In the genomic region with DNA sequence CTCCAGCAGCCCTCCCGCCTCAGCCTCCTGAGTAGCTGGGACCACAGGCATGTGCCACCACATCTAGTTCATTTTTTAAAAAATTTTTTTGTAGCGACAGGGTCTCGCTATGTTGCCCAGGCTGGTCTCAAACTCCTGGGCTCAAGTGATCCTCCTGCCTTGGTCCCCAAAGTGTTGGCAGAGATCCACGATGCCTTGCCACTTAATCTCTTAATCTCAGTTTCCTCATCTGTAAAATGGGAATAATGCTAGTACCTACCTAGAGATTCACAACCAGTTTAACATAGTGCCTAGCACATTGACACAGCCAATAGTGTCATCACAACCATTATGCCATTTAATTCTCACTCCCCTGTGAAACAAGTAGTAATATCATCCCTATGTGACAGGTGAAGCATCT, we compare ENCODE assay signal across 19 cellular contexts. TPM values are rescaled to one million over a fixed set of nuclear protein-coding genes. Genes with fewer than 3 reads are reported as not detected.
A peak's percentile ranks its signal among the peaks of the same experiment; 100 is the strongest.
DNase-seq lines count a peak whose midpoint lies in the region; ATAC-seq and TF ChIP-seq lines count a peak whose summit lies in the region.
"Had no signal": no experiment of that assay in that cellular context is flagged by ENCODE, and none has a peak within 500 bp of the region (broad histone marks: within the 10 kb centered on the region; RNA-seq: fewer than 3 reads in every experiment).

No MANE protein-coding gene starts in this region.

- H3K14ac ChIP-seq in IMR-90 (replicated peaks; ENCODE audit: low read depth, low read length): no peak overlapping the region

- no peak for TF ChIP-seq CTCF in IMR-90 (conservative IDR thresholded peaks at IDR 0.05; ENCODE audit: low read depth, low read length)
- no peak for TF ChIP-seq CTCF in body of pancreas (IDR thresholded peaks at IDR 0.05)
- TF ChIP-seq CTCF in esophagus squamous epithelium (IDR thresholded peaks at IDR 0.05): no peak
- TF ChIP-seq CTCF in GM10248 (IDR thresholded peaks at IDR 0.05; ENCODE audit: control extremely low read depth, extremely low read depth, low read depth, missing control alignments): no peak

- H3K27me3 ChIP-seq in IMR-90 (ENCODE audit: control insufficient read depth, insufficient read depth, low read length): no peaks in the 10 kb centered on the region
- no peaks in the 10 kb centered on the region for H3K27me3 ChIP-seq in body of pancreas
- H3K27me3 ChIP-seq in esophagus squamous epithelium: no peaks in the 10 kb centered on the region

- H3K9ac ChIP-seq in IMR-90 (ENCODE audit: low read depth, low read length): no peak overlapping the region

- no peaks in the 10 kb centered on the region for H3K9me3 ChIP-seq in IMR-90 (ENCODE audit: control insufficient read depth, insufficient read depth, low read length)
- H3K9me3 ChIP-seq in body of pancreas: no peaks in the 10 kb centered on the region
- H3K9me3 ChIP-seq in esophagus squamous epithelium: no peaks in the 10 kb centered on the region
- H3K9me3 ChIP-seq: Caco-2 had no signal

- TF ChIP-seq POLR2A in IMR-90 (IDR thresholded peaks at IDR 0.05; ENCODE audit: low read depth, low read length) (no peak), body of pancreas (IDR thresholded peaks at IDR 0.05) (no peak), esophagus squamous epithelium (IDR thresholded peaks at IDR 0.05) (no peak)

- H2BK120ac ChIP-seq in IMR-90 (ENCODE audit: low read depth, low read length): no peak overlapping the region

- H3K4me3 ChIP-seq in IMR-90 (ENCODE audit: insufficient read depth, low read depth, low read length): no peak overlapping the region
- no peak overlapping the region for H3K4me3 ChIP-seq in body of pancreas
- H3K4me3 ChIP-seq in esophagus squamous epithelium: no peak overlapping the region
- H3K4me3 ChIP-seq: GM12878 had no signal

- H4K91ac ChIP-seq in IMR-90 (ENCODE audit: insufficient read depth, low read depth, low read length): no peak overlapping the region

- TF ChIP-seq RAD21 in IMR-90 (IDR thresholded peaks at IDR 0.05; ENCODE audit: low read length): no peak

- H2AK5ac ChIP-seq in IMR-90 (ENCODE audit: low read depth, low read length): 0 out of 2 replicates have a peak overlapping the region, but pooled peaks have one; percentile 4

- in situ Hi-C loops in IMR-90 (cut with MboI; ENCODE audit: low sequenced_read_pairs): no loop called here

- H2BK20ac ChIP-seq in IMR-90 (ENCODE audit: low read depth, low read length): peak overlapping the region; percentile 14; the same call in 1 of the 2 replicates

- H3K18ac ChIP-seq in IMR-90 (ENCODE audit: low read depth, low read length): no peak overlapping the region

- WGBS in IMR-90 (ENCODE audit: extremely low coverage in 2 of 2, insufficient read length in 1 of 2), 2 experiments: 100% methylated on average over 2 of the region's 4 CpGs; no CpG with 5 or more reads in 1 of the 2 experiments
- WGBS in body of pancreas, 2 donors: 82 to 84% methylated on average over 4 of the region's 4 CpGs
- WGBS in esophagus squamous epithelium, 2 donors: 86 to 87% methylated on average over 4 of the region's 4 CpGs

- DNase-seq in IMR-90: no peak
- peak in 1 of 4 donors; percentile 49 for DNase-seq in body of pancreas
- no peak for DNase-seq in esophagus squamous epithelium (lab: John Stamatoyannopoulos, UW)
- no peak for DNase-seq in GM10248 (ENCODE audit: extremely low spot score)
- DNase-seq: Caco-2; CD4-positive, CD25-positive, alpha-beta regulatory T cell; CD8-positive, alpha-beta T cell; DMS153; DND-41; GOT3; H7; HCEC 1CT had no signal

- H4K5ac ChIP-seq in IMR-90 (ENCODE audit: low read depth, low read length): no peak overlapping the region

- intact Hi-C loops in IMR-90 (cut with micrococcal nuclease) (no loop called here), body of pancreas (cut with DNase I) (no loop called here), esophagus squamous epithelium (cut with DNase I) (no loop called here)

- H4K8ac ChIP-seq in IMR-90 (ENCODE audit: low read depth in 2 of 2, low read length in 2 of 2): no peak overlapping the region

- H3K4me1 ChIP-seq in IMR-90 (ENCODE audit: control insufficient read depth, insufficient read depth, low read length) (peaks cover 7% of the 10 kb centered on the region), body of pancreas (peaks cover 60% of the 10 kb centered on the region), esophagus squamous epithelium (peaks cover 0 to 44% (median 11%) of the 10 kb centered on the region in 3 donors)

- no peak overlapping the region for H3K23ac ChIP-seq in IMR-90 (ENCODE audit: low read depth, low read length)

- no peak overlapping the region for H3K27ac ChIP-seq in IMR-90 (ENCODE audit: insufficient read depth, low read length)
- H3K27ac ChIP-seq in body of pancreas: peak overlapping the region; percentile 35 to 89 (median 81)
- H3K27ac ChIP-seq in esophagus squamous epithelium: peak overlapping the region in 3 of 4 donors; percentile 29 to 77 (median 51)
- H3K27ac ChIP-seq: C4-2B had no signal

- no peak overlapping the region for H2BK5ac ChIP-seq in IMR-90 (ENCODE audit: low read depth, low read length, poor library complexity, severe bottlenecking)

- dilution Hi-C loops in IMR-90 (cut with HindIII; ENCODE audit: low sequenced_read_pairs, unreplicated experiment): no loop called here

- CTCF ChIA-PET in IMR-90 (lab: Yijun Ruan, JAX) (no interaction called here), GM10248 (lab: Yijun Ruan, JAX) (interaction anchor here (2.3 kb wide), 1 partner anchor 14 kb away, joined by 10 read pairs; no protein-coding TSS in a partner anchor)

- ATAC-seq in IMR-90 (ENCODE audit: low read depth) (no peak), body of pancreas (no peak), GM19351 (IDR thresholded peaks at IDR 0.05; ENCODE audit: unreplicated experiment) (no peak), GM18519 (IDR thresholded peaks at IDR 0.05; ENCODE audit: low FRiP score, unreplicated experiment) (no peak)
- ATAC-seq: CD8-positive, alpha-beta T cell; GM12878 had no signal

- H2BK15ac ChIP-seq in IMR-90 (ENCODE audit: low read depth, low read length): no peak overlapping the region

- no peaks in the 10 kb centered on the region for H4K20me1 ChIP-seq in IMR-90 (ENCODE audit: insufficient read depth, low read length)

- peaks cover 14% of the 10 kb centered on the region for H3K9me1 ChIP-seq in IMR-90 (ENCODE audit: insufficient read depth, low read length)

- H3K56ac ChIP-seq in IMR-90 (ENCODE audit: extremely low read depth, insufficient read depth, low read length): no peak overlapping the region

- no TSS peak for BruUV-seq in IMR-90 (replicated peaks; lab: Mats Ljungman, UMichigan)

- no peak overlapping the region for H2AK9ac ChIP-seq in IMR-90 (replicated peaks; ENCODE audit: low read depth, low read length, poor library complexity)

- no peak overlapping the region for H3K4ac ChIP-seq in IMR-90 (ENCODE audit: low read depth, low read length)

- H3K79me1 ChIP-seq in IMR-90 (ENCODE audit: low read depth in 1 of 2, low read length in 2 of 2): 0 out of 4 replicates have a peak, but pooled peaks cover 0 to 4% of the 10 kb centered on the region in 2 experiments

- H3K4me2 ChIP-seq in IMR-90 (ENCODE audit: low read depth, low read length): no peak overlapping the region

- H2AFZ ChIP-seq in IMR-90 (replicated peaks; ENCODE audit: low read length, poor library complexity): no peak overlapping the region

- H3K36me3 ChIP-seq in IMR-90 (ENCODE audit: control insufficient read depth, insufficient read depth, low read length) (no peaks in the 10 kb centered on the region), body of pancreas (replicated peaks in 1 of 2; ENCODE audit: insufficient read depth in 1 of 2, low read depth in 2 of 2) (no peaks in the 10 kb centered on the region), esophagus squamous epithelium (no peaks in the 10 kb centered on the region)

- POLR2A ChIA-PET in IMR-90 (lab: Charles Lee; ENCODE audit: unreplicated experiment): no interaction called here
- POLR2A ChIA-PET in GM10248 (lab: Yijun Ruan, JAX): interaction anchor here (0.6 kb wide), 1 partner anchor 112 kb away, joined by 3 read pairs; no protein-coding TSS in a partner anchor

TF ChIP-seq in IMR-90, 13 proteins besides CTCF, POLR2A, EP300 and RAD21 (continues in another document):
- TF ChIP-seq MAFK (IDR thresholded peaks at IDR 0.05; ENCODE audit: low read depth, low read length) (no peak), CHD1 (IDR thresholded peaks at IDR 0.05; ENCODE audit: low read depth, low read length) (no peak), RCOR1 (IDR thresholded peaks at IDR 0.05; ENCODE audit: insufficient replicate concordance, low read length) (no peak), CEBPB (IDR thresholded peaks at IDR 0.05; ENCODE audit: low read depth, low read length) (no peak), MXI1 (IDR thresholded peaks at IDR 0.05; ENCODE audit: borderline replicate concordance, low read depth, low read length) (no peak), NFE2L2 (IDR thresholded peaks at IDR 0.05; ENCODE audit: low read depth, low read length) (no peak)
- TF ChIP-seq, protein P1, sequence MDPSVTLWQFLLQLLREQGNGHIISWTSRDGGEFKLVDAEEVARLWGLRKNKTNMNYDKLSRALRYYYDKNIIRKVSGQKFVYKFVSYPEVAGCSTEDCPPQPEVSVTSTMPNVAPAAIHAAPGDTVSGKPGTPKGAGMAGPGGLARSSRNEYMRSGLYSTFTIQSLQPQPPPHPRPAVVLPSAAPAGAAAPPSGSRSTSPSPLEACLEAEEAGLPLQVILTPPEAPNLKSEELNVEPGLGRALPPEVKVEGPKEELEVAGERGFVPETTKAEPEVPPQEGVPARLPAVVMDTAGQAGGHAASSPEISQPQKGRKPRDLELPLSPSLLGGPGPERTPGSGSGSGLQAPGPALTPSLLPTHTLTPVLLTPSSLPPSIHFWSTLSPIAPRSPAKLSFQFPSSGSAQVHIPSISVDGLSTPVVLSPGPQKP (IDR thresholded peaks at IDR 0.05; ENCODE audit: borderline replicate concordance, low read depth, low read length): no peak

RNA-seq across cellular contexts. Expression of gene CPA4, which starts 4.8 kb away (rescaled TPM):
- total RNA-seq in IMR-90 (2012; rRNA removed) (365 and 382 TPM in 2 replicates), body of pancreas (10 to 100 TPM in 1 of 2 donors, 1 to 10 TPM in 1; 9.6 to 10.2 TPM), esophagus squamous epithelium (10 to 100 TPM in 2 of 4 donors, 1 to 10 TPM in 2; 5.3 to 12.3 (median 9.6) TPM)
- polyA plus RNA-seq in IMR-90 (2012; rRNA removed): 287 and 316 TPM in 2 replicates
- 231 and 233 TPM in 2 replicates for polyA plus RNA-seq in IMR-90 (2012; cell fraction: cytosol; rRNA removed)
- polyA plus RNA-seq in IMR-90 (2012; cell fraction: nucleus; rRNA removed; ENCODE audit: low replicate concordance): 693 and 899 TPM in 2 replicates
- total RNA-seq: A673; CD4-positive, CD25-positive, alpha-beta regulatory T cell; CD8-positive, alpha-beta T cell; H7 had no signal
- polyA plus RNA-seq: CD4-positive, CD25-positive, alpha-beta regulatory T cell had no signal

RNA-seq across cellular contexts. Expression of gene CPA2, which starts 21.5 kb away (rescaled TPM):
- total RNA-seq in IMR-90 (2012; rRNA removed) (not detected in 2 replicates), body of pancreas (1,000 to 10,000 TPM; 4,161 to 4,381 TPM), esophagus squamous epithelium (not detected)
- 0.05 TPM in 1 of 2 replicates, not detected in the other for polyA plus RNA-seq in IMR-90 (2012; rRNA removed)
- 0.14 TPM in 1 of 2 replicates, not detected in the other for polyA plus RNA-seq in IMR-90 (2012; cell fraction: cytosol; rRNA removed)
- polyA plus RNA-seq in IMR-90 (2012; cell fraction: nucleus; rRNA removed; ENCODE audit: low replicate concordance): not detected in 2 replicates
- total RNA-seq: A172; CD4-positive, CD25-positive, alpha-beta regulatory T cell; CD8-positive, alpha-beta T cell; H7 had no signal
- polyA plus RNA-seq: BJ; CD4-positive, CD25-positive, alpha-beta regulatory T cell had no signal

RNA-seq across cellular contexts. Expression of gene CPA5, which starts 56.4 kb away (rescaled TPM):
- under 0.01 TPM in 1 of 2 replicates, not detected in the other for total RNA-seq in IMR-90 (2012; rRNA removed)
- 0.53 and 0.86 TPM in 2 replicates for polyA plus RNA-seq in IMR-90 (2012; rRNA removed)
- polyA plus RNA-seq in IMR-90 (2012; cell fraction: cytosol; rRNA removed): 0.32 and 0.45 TPM in 2 replicates
- 0.72 and 0.95 TPM in 2 replicates for polyA plus RNA-seq in IMR-90 (2012; cell fraction: nucleus; rRNA removed; ENCODE audit: low replicate concordance)
- total RNA-seq in body of pancreas: not detected
- not detected for total RNA-seq in esophagus squamous epithelium
- total RNA-seq: A673; Caco-2; CD8-positive, alpha-beta T cell had no signal

Comparison
In these comparisons a context has a peak if more than half of its experiments do, and no peak if none do; other contexts are left out.
1. RNA of gene CPA4, which starts 4.8 kb away (total RNA-seq): 365 to 382 TPM in IMR-90; 5.3 to 12.3 TPM in esophagus squamous epithelium and 9.6 to 10.2 TPM in body of pancreas; every median in the first group is over 10 times any median in the second.
2. RNA of gene CPA2, which starts 21.5 kb away (total RNA-seq): 4,161 to 4,381 TPM in body of pancreas; not detected in IMR-90 and not detected in esophagus squamous epithelium; every median in the first group is over 1,000 times any median in the second.